8 cellular contexts compared by ENCODE assay signal in the genomic region with DNA sequence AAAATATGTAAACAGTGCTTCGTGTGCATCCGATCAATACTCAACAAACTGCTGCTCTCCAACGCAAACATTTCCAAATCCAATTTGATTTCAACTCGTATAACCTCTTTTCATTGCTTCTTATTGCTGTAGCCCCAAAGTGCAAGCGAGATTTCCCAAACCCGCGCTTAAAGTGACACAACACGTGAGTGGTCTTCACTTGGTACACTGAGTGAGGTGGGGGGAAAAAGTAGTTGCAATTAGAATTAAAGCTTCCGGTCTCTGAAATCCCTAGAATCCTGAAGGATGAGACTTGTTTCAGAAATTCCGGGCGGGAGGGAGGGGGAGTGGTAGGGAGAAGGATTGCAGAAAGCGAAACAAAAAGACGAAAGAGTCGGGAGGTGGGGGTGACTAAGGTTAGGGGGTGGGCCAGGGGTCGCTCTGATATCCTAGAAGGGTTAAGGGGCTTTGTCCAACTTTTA.
DNase-seq lines count a peak whose midpoint lies in the region; ATAC-seq and TF ChIP-seq lines count a peak whose summit lies in the region.

No MANE protein-coding gene starts in this region.

- peak overlapping the region; percentile 95 for H3K4me2 ChIP-seq in mesenchymal stem cell (ENCODE audit: low read length, poor library complexity, severe bottlenecking)

- H2BK15ac ChIP-seq in mesenchymal stem cell (ENCODE audit: low read depth, poor library complexity, severe bottlenecking): peak overlapping the region; percentile 96

- H3K14ac ChIP-seq in mesenchymal stem cell (ENCODE audit: low read length in 2 of 2): no peak overlapping the region

- H3K18ac ChIP-seq in mesenchymal stem cell (ENCODE audit: low read depth in 1 of 2, low read length in 2 of 2): peak overlapping the region; percentile 91 to 100

- H3K36me3 ChIP-seq in ectodermal cell (ENCODE audit: control insufficient read depth, insufficient read depth, low read length): no peaks in the 10 kb centered on the region
- no peaks in the 10 kb centered on the region for H3K36me3 ChIP-seq in mesenchymal stem cell (ENCODE audit: control insufficient read depth in 1 of 2, insufficient read depth in 2 of 2, low read depth in 1 of 2, low read length in 2 of 2)
- H3K36me3 ChIP-seq in upper lobe of right lung: no peaks in the 10 kb centered on the region

- peak overlapping the region; percentile 97 for H2BK120ac ChIP-seq in mesenchymal stem cell (ENCODE audit: low read depth, low read length)

- WGBS in ectodermal cell, 2 experiments: 0 to 1% methylated on average over 15 of the region's 15 CpGs
- WGBS in mesenchymal stem cell: under 1% methylated on average over 11 of the region's 15 CpGs

- intact Hi-C loops in upper lobe of right lung (cut with DNase I): no loop called here

- DNase-seq in Daoy (ENCODE audit: low read depth) (peak; percentile 47), NCI-H226 (peak; percentile 3), mesenchymal stem cell (peak; percentile 84), upper lobe of right lung (no peak), DMS153 treated with DMSO at 0.1 percent for 48 hours (lab: John Stamatoyannopoulos, UW; ENCODE audit: unreplicated experiment) (no peak)

- H4K91ac ChIP-seq in mesenchymal stem cell (ENCODE audit: low read length): peak overlapping the region; percentile 56

- peaks cover 7% of the 10 kb centered on the region for H3K4me1 ChIP-seq in ectodermal cell (ENCODE audit: control insufficient read depth, insufficient read depth, low read length)
- H3K4me1 ChIP-seq in mesenchymal stem cell (ENCODE audit: control insufficient read depth, insufficient read depth, low read depth, low read length): peaks cover 3% of the 10 kb centered on the region
- H3K4me1 ChIP-seq in upper lobe of right lung: peaks cover 13% of the 10 kb centered on the region

- H3K79me1 ChIP-seq in mesenchymal stem cell (replicated peaks; ENCODE audit: low read length, poor library complexity, severe bottlenecking): peaks cover 11% of the 10 kb centered on the region

- H3K27ac ChIP-seq in ectodermal cell (ENCODE audit: insufficient read depth, low read depth, low read length, poor library complexity, severe bottlenecking): peak overlapping the region; percentile 88
- H3K27ac ChIP-seq in mesenchymal stem cell (ENCODE audit: low read length, poor library complexity, severe bottlenecking): peak overlapping the region; percentile 53
- H3K27ac ChIP-seq in upper lobe of right lung: peak overlapping the region; percentile 89

- peak overlapping the region; percentile 63 to 97 for H2BK12ac ChIP-seq in mesenchymal stem cell (ENCODE audit: low read length in 2 of 2)

- H3K27me3 ChIP-seq in ectodermal cell (ENCODE audit: control insufficient read depth, insufficient read depth, low read length, poor library complexity, severe bottlenecking): peaks cover 17% of the 10 kb centered on the region
- no peaks in the 10 kb centered on the region for H3K27me3 ChIP-seq in mesenchymal stem cell (ENCODE audit: control insufficient read depth in 1 of 2, insufficient read depth in 1 of 2, low read length in 2 of 2)
- peaks cover 18% of the 10 kb centered on the region for H3K27me3 ChIP-seq in upper lobe of right lung

- ATAC-seq in upper lobe of right lung (peak; percentile 33), GM19035 (IDR thresholded peaks at IDR 0.05; ENCODE audit: unreplicated experiment) (no peak), HG02763 (IDR thresholded peaks at IDR 0.05; ENCODE audit: unreplicated experiment) (no peak)

- no peak overlapping the region for H2AK5ac ChIP-seq in mesenchymal stem cell (ENCODE audit: low read length, severe bottlenecking)

- H3K9ac ChIP-seq in mesenchymal stem cell (ENCODE audit: low read length): peak overlapping the region; percentile 84

- H3K23ac ChIP-seq in mesenchymal stem cell (ENCODE audit: low read length in 2 of 2): peak overlapping the region in 1 of 2 experiments; percentile 52

- H3K4me3 ChIP-seq in ectodermal cell (ENCODE audit: insufficient read depth, low read depth, low read length) (peak overlapping the region; percentile 56), mesenchymal stem cell (ENCODE audit: insufficient read depth in 1 of 2, low read depth in 1 of 2, low read length in 2 of 2) (peak overlapping the region; percentile 80 to 89), upper lobe of right lung (peak overlapping the region; percentile 76)

- no peaks in the 10 kb centered on the region for H3K9me3 ChIP-seq in ectodermal cell (ENCODE audit: control insufficient read depth, low read length)
- no peaks in the 10 kb centered on the region for H3K9me3 ChIP-seq in mesenchymal stem cell (ENCODE audit: control insufficient read depth, low read length)
- H3K9me3 ChIP-seq in upper lobe of right lung: no peaks in the 10 kb centered on the region

- H2AFZ ChIP-seq in mesenchymal stem cell (ENCODE audit: low read depth, low read length): peak overlapping the region; percentile 77

- peak overlapping the region; percentile 75 for H4K8ac ChIP-seq in mesenchymal stem cell (ENCODE audit: low read length)

- peak overlapping the region; percentile 80 for H2BK5ac ChIP-seq in mesenchymal stem cell (ENCODE audit: low read depth, low read length, poor library complexity, severe bottlenecking)

- H3K4ac ChIP-seq in mesenchymal stem cell (ENCODE audit: low read depth in 1 of 2, low read length in 2 of 2): peak overlapping the region; percentile 68 to 98

- TF ChIP-seq CTCF in upper lobe of right lung (IDR thresholded peaks at IDR 0.05): no peak

Comparison
In these comparisons a context has a peak if more than half of its experiments do, and no peak if none do; other contexts are left out.
1. DNase-seq: peak in Daoy (single experiment), NCI-H226 (single experiment) and mesenchymal stem cell (single experiment); none in upper lobe of right lung (single experiment) and DMS153 treated with DMSO at 0.1 percent for 48 hours (single experiment).
2. Peak in every context shown above with its lines, with median percentiles within 50 percentile points of each other: H3K27ac ChIP-seq and H3K4me3 ChIP-seq.